Comparison of ENCODE assay signal across 17 cellular contexts in the genomic region with DNA sequence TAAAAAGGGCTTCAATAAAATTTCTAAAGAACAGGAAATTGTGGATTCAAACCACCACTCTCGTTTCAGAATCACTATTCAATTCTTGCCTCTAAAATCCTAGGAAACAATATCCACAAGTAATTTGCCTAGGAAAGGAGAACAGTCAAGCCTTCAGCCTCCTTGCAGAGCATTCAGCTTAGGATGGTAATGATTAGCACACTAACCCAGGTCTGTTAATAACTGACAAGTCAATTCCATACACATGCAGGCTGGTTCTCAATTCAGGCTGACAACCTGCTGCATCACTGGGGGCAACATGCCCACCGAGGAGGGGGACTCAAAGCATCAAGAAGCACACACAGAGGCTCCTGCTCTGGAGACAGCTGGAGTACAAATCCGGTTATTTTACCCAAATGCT.
"Had no signal": no experiment of that assay in that cellular context is flagged by ENCODE, and none has a peak within 500 bp of the region (broad histone marks: within the 10 kb centered on the region; RNA-seq: fewer than 3 reads in every experiment).

No MANE protein-coding gene starts in this region.

- H3K27me3 ChIP-seq: spleen, upper lobe of left lung had no signal

- H3K36me3 ChIP-seq: spleen, thoracic aorta, upper lobe of left lung had no signal

- ATAC-seq: left ventricle myocardium superior; naive thymus-derived CD8-positive, alpha-beta T cell had no signal

- FAIRE-seq: bronchial epithelial cell had no signal

- H3K9me3 ChIP-seq: thoracic aorta, upper lobe of left lung had no signal

- H3K4me3 ChIP-seq: spleen, thoracic aorta, upper lobe of left lung had no signal

- H3K27ac ChIP-seq: epithelial cell of prostate, spleen, thoracic aorta, upper lobe of left lung had no signal

- DNase-seq: activated CD4-positive, alpha-beta memory T cell treated with anti-CD3 and anti-CD28 coated beads, Interleukin-2, amount 10 ng/mL, durations not matched to agents 7 days and 5 days; activated CD4-positive, alpha-beta T cell treated with anti-CD3 and anti-CD28 coated beads for 48 hours; activated effector memory CD4-positive, alpha-beta T cell treated with anti-CD3 and anti-CD28 coated beads, Interleukin-2, amount 50 U/mL, for 16 hours; activated naive CD4-positive, alpha-beta T cell treated with anti-CD3 and anti-CD28 coated beads, Interleukin-2, amount 10 ng/mL, durations not matched to agents 7 days and 5 days; activated T-cell treated with anti-CD3 and anti-CD28 coated beads for 4 hours; amygdala; cortex of kidney; left ventricle myocardium superior; mammary epithelial cell; naive thymus-derived CD8-positive, alpha-beta T cell; spleen; stimulated activated CD4-positive, alpha-beta T cell treated with anti-CD3 and anti-CD28 coated beads, Interleukin-4, amount 100 ng/mL, for 1 hour; stimulated activated naive CD4-positive, alpha-beta T cell; upper lobe of left lung had no signal

- H3K4me1 ChIP-seq: spleen, upper lobe of left lung had no signal
